In genomic region chr2:108409768-108410167, GRCh38 we compare ENCODE assay signal across 20 cellular contexts. TPM values are rescaled to one million over a fixed set of nuclear protein-coding genes. Genes with fewer than 3 reads are reported as not detected.
DNase-seq lines count a peak whose midpoint lies in the region; FAIRE-seq and TF ChIP-seq lines count a peak whose summit lies in the region.
"Had no signal": no experiment of that assay in that cellular context is flagged by ENCODE, and none has a peak within 500 bp of the region (broad histone marks: within the 10 kb centered on the region; RNA-seq: fewer than 3 reads in every experiment).

No MANE protein-coding gene starts in this region.

- peak; percentile 72 for DNase-seq in A172 (ENCODE audit: low spot score)
- peak; percentile 45 for DNase-seq in Daoy (ENCODE audit: low read depth)
- peak; percentile 37 for DNase-seq in RPMI7951 (ENCODE audit: low read depth)
- peak; percentile 47 to 78 for DNase-seq in fibroblast of lung (ENCODE audit: low read depth in 2 of 2)
- no peak for DNase-seq in H54 (ENCODE audit: insufficient read length, low spot score)
- no peak for DNase-seq in NCI-H1092 treated with DMSO at 0.1 percent for 48 hours (lab: John Stamatoyannopoulos, UW)
- no peak for DNase-seq in NAMALWA (ENCODE audit: low spot score)
- no peak for DNase-seq in NCI-H345 (lab: John Stamatoyannopoulos, UW)
- DNase-seq: ACHN; activated CD4-positive, alpha-beta memory T cell treated with anti-CD3 and anti-CD28 coated beads, Interleukin-2, amount 10 ng/mL, durations not matched to agents 7 days and 5 days; activated gamma-delta T cell; CD4-positive, alpha-beta memory T cell; heart right ventricle; NCI-H1436; NCI-H524 treated with DMSO at 0.1 percent for 48 hours; stimulated activated CD4-positive, alpha-beta T cell treated with anti-CD3 and anti-CD28 coated beads, Interleukin-2, amount 100 ng/mL, for 24 hours; uterus had no signal

- H3K4me1 ChIP-seq in fibroblast of lung (ENCODE audit: control insufficient read depth, extremely low read depth, insufficient read depth, low read length) = peaks cover 2% of the 10 kb centered on the region
- H3K4me1 ChIP-seq: heart right ventricle, uterus had no signal

- no peak overlapping the region for H2AFZ ChIP-seq in fibroblast of lung (ENCODE audit: low read length)

- no peaks in the 10 kb centered on the region for H4K20me1 ChIP-seq in fibroblast of lung (ENCODE audit: control insufficient read depth, extremely low read depth, insufficient read depth, low read length)

- no peak overlapping the region for H3K9ac ChIP-seq in fibroblast of lung (ENCODE audit: insufficient read depth, low read length)

- H3K36me3 ChIP-seq in fibroblast of lung (ENCODE audit: control insufficient read depth, insufficient read depth, low read length) = no peaks in the 10 kb centered on the region
- H3K36me3 ChIP-seq: heart right ventricle, uterus had no signal

- FAIRE-seq in H54 (lab: Jason Lieb, UNC) = no peak
- FAIRE-seq: GM12892, GM19239 had no signal

- no peaks in the 10 kb centered on the region for H3K9me3 ChIP-seq in fibroblast of lung (ENCODE audit: control insufficient read depth, insufficient read depth, low read depth, low read length)
- H3K9me3 ChIP-seq: uterus had no signal

- H3K27ac ChIP-seq in fibroblast of lung (ENCODE audit: insufficient read depth, low read length) = no peak overlapping the region
- H3K27ac ChIP-seq: heart right ventricle, skin epidermis, uterus had no signal

- H3K27me3 ChIP-seq in fibroblast of lung (ENCODE audit: control insufficient read depth, insufficient read depth, low read length) = no peaks in the 10 kb centered on the region
- H3K27me3 ChIP-seq: heart right ventricle, uterus had no signal

- no peak overlapping the region for H3K4me3 ChIP-seq in fibroblast of lung (replicated peaks in 1 of 4; ENCODE audit: control extremely low read depth in 1 of 4, insufficient read depth in 1 of 4, low read depth in 3 of 4, low read length in 4 of 4)
- H3K4me3 ChIP-seq: heart right ventricle, skin epidermis, uterus had no signal

- TF ChIP-seq CTCF in fibroblast of lung (conservative IDR thresholded peaks at IDR 0.05 in 1 of 2, IDR thresholded peaks at IDR 0.05 in 1 of 2; ENCODE audit: low read depth in 1 of 2, low read length in 2 of 2) = no peak

- no peaks in the 10 kb centered on the region for H3K79me2 ChIP-seq in fibroblast of lung (ENCODE audit: control insufficient read depth, insufficient read depth, low read length)

- no peak for TF ChIP-seq POLR2A in H54 (IDR thresholded peaks at IDR 0.05; ENCODE audit: low read depth, low read length)

- H3K4me2 ChIP-seq in fibroblast of lung (ENCODE audit: extremely low read depth, insufficient read depth, low read length) = no peak overlapping the region

RNA-seq across cellular contexts. Expression of gene SULT1C4, which starts 32.0 kb away (rescaled TPM):
- total RNA-seq in A172 (2014; rRNA removed; shearing (Covaris generic)) = not detected in 2 replicates
- not detected in 2 replicates for total RNA-seq in Daoy (2014; rRNA removed; shearing (Covaris generic))
- not detected in 2 replicates for total RNA-seq in RPMI7951 (2014; rRNA removed; shearing (Covaris generic))
- 0.26 and 0.50 TPM in 2 replicates for total RNA-seq in fibroblast of lung
- 0.05 and 0.14 TPM in 2 replicates for polyA plus RNA-seq in fibroblast of lung
- not detected in 2 replicates for polyA plus RNA-seq in fibroblast of lung (2012)
- not detected in 2 replicates for polyA minus RNA-seq in fibroblast of lung (ENCODE audit: low replicate concordance)
- total RNA-seq: activated CD4-positive, alpha-beta memory T cell treated with anti-CD3 and anti-CD28 coated beads, Interleukin-2, amount 10 ng/mL, durations not matched to agents 7 days and 5 days; CD4-positive, alpha-beta memory T cell had no signal
- polyA plus RNA-seq: CD4-positive, alpha-beta memory T cell had no signal

RNA-seq across cellular contexts. Expression of gene GCC2, which starts 39.2 kb away (rescaled TPM):
- total RNA-seq in A172 (2014; rRNA removed; shearing (Covaris generic)) = 15.4 and 22.0 TPM in 2 replicates
- 12.9 and 19.8 TPM in 2 replicates for total RNA-seq in Daoy (2014; rRNA removed; shearing (Covaris generic))
- 10.7 and 18.1 TPM in 2 replicates for total RNA-seq in RPMI7951 (2014; rRNA removed; shearing (Covaris generic))
- total RNA-seq in fibroblast of lung = 23.6 and 26.4 TPM in 2 replicates
- 9.4 and 16.3 TPM in 2 replicates for polyA plus RNA-seq in fibroblast of lung
- polyA plus RNA-seq in fibroblast of lung (2012) = 8.5 and 15.3 TPM in 2 replicates
- 0.39 and 0.63 TPM in 2 replicates for polyA minus RNA-seq in fibroblast of lung (ENCODE audit: low replicate concordance)

Comparison
In these comparisons a context has a peak if more than half of its experiments do, and no peak if none do; other contexts are left out.
1. DNase-seq: peak in A172 (single experiment), Daoy (single experiment), RPMI7951 (single experiment) and fibroblast of lung (2 of 2); none in H54 (single experiment), NCI-H1092 treated with DMSO at 0.1 percent for 48 hours (single experiment), NAMALWA (single experiment) and NCI-H345 (single experiment).